8 cellular contexts compared by ENCODE assay signal in genomic region chr13:45847554-45848224, GRCh38. TPM values are rescaled to one million over a fixed set of nuclear protein-coding genes. Genes with fewer than 3 reads are reported as not detected.
DNase-seq lines count a peak whose midpoint lies in the region; ATAC-seq and TF ChIP-seq lines count a peak whose summit lies in the region.

No MANE protein-coding gene starts in this region.

- peak; percentile 57 for DNase-seq in ACHN
- DNase-seq in GM20000 (ENCODE audit: low spot score): peak; percentile 36
- DNase-seq in RPMI8226: peak; percentile 94
- peak; percentile 73 for DNase-seq in dermis blood vessel endothelial cell
- peak; percentile 15 for DNase-seq in stimulated activated naive CD8-positive, alpha-beta T cell treated with anti-CD3 and anti-CD28 coated beads, Interleukin-15, Interleukin-2, amounts not matched to agents 100 U/mL and 50 U/mL, for 24 hours
- no peak for DNase-seq in NCI-H1048 (lab: John Stamatoyannopoulos, UW)

- peak; percentile 10 for ATAC-seq in stimulated activated naive CD8-positive, alpha-beta T cell treated with anti-CD3 and anti-CD28 coated beads, Interleukin-15, Interleukin-2, amounts not matched to agents 100 U/mL and 50 U/mL, for 24 hours
- ATAC-seq in HG03159 (IDR thresholded peaks at IDR 0.05; ENCODE audit: unreplicated experiment) (no peak), GM19452 (IDR thresholded peaks at IDR 0.05; ENCODE audit: unreplicated experiment) (no peak)

- no peak for TF ChIP-seq CTCF in GM20000 (IDR thresholded peaks at IDR 0.05; ENCODE audit: extremely low read depth, missing control alignments)

- in situ Hi-C loops in ACHN (cut with HindIII; ENCODE audit: low pct_ligation_motif_present, low pct_unique_long_range_greater_than_20kb, low sequenced_read_pairs): no loop called here

RNA-seq across cellular contexts. Expression of gene SIAH3, which starts 3.9 kb away (rescaled TPM):
- total RNA-seq in dermis blood vessel endothelial cell: under 0.01 TPM in 1 of 2 replicates, not detected in the other
